21 cellular contexts compared by ENCODE assay signal in genomic region chr18:61982475-61982874, GRCh38.
DNase-seq lines count a peak whose midpoint lies in the region; ATAC-seq and TF ChIP-seq lines count a peak whose summit lies in the region.
"Had no signal": no experiment of that assay in that cellular context is flagged by ENCODE, and none has a peak within 500 bp of the region (broad histone marks: within the 10 kb centered on the region; RNA-seq: fewer than 3 reads in every experiment).

No MANE protein-coding gene starts in this region.

- H3K9ac ChIP-seq in BLaER1 treated with 17β-estradiol and CSF1 and Interleukin-3, amounts not matched to agents 10 nM and 100 nM, result no peak overlapping the region

- H4K20me1 ChIP-seq in BLaER1 treated with 17β-estradiol and CSF1 and Interleukin-3, amounts not matched to agents 10 nM and 100 nM, result no peaks in the 10 kb centered on the region

- peak; percentile 6 for DNase-seq in GM12865 (ENCODE audit: low read depth)
- peak; percentile 29 for DNase-seq in esophagus muscularis mucosa (ENCODE audit: extremely low spot score)
- DNase-seq in activated CD4-positive, alpha-beta memory T cell treated with anti-CD3 and anti-CD28 coated beads, Interleukin-2, amount 10 ng/mL, durations not matched to agents 7 days and 5 days, result no peak
- DNase-seq in effector CD8-positive, alpha-beta T cell (lab: John Stamatoyannopoulos, UW), result no peak
- DNase-seq in GM19240 (ENCODE audit: insufficient read length, low spot score), result no peak
- DNase-seq: DMS 273 treated with DMSO at 0.1 percent for 48 hours, DND-41, NCI-H1105 treated with DMSO at 0.1 percent for 48 hours, NCI-H1694, NCI-H2081 treated with DMSO at 0.1 percent for 48 hours, NCI-H510A, NCI-H774, PC-3, SIG-M5, T-helper 1 cell had no signal

- TF ChIP-seq CTCF in GM12865 (IDR thresholded peaks at IDR 0.05; ENCODE audit: insufficient read depth, low read depth, low read length, missing control alignments) (no peak), esophagus muscularis mucosa (IDR thresholded peaks at IDR 0.05) (no peak)

- CTCF ChIA-PET in activated CD4-positive, alpha-beta memory T cell treated with anti-CD3 and anti-CD28 coated beads, Interleukin-2, amount 10 ng/mL, durations not matched to agents 7 days and 5 days (lab: Charles Lee), result no interaction called here

- H3K27me3 ChIP-seq in BLaER1 treated with 17β-estradiol and CSF1 and Interleukin-3, amounts not matched to agents 10 nM and 100 nM, result peaks cover 0 to 27% (median 0%) of the 10 kb centered on the region in 11 experiments; a peak in 2 of 22 replicates
- no peaks in the 10 kb centered on the region for H3K27me3 ChIP-seq in esophagus muscularis mucosa

- no peaks in the 10 kb centered on the region for H3K36me3 ChIP-seq in BLaER1 treated with 17β-estradiol and CSF1 and Interleukin-3, amounts not matched to agents 10 nM and 100 nM
- no peaks in the 10 kb centered on the region for H3K36me3 ChIP-seq in esophagus muscularis mucosa

- H3K4me3 Mint-ChIP-seq in activated CD4-positive, alpha-beta memory T cell treated with anti-CD3 and anti-CD28 coated beads, Interleukin-2, amount 10 ng/mL, durations not matched to agents 7 days and 5 days, result no peak overlapping the region

- peak; percentile 67 for ATAC-seq in HG03432 (IDR thresholded peaks at IDR 0.05; ENCODE audit: unreplicated experiment)
- no peak for ATAC-seq in HG03039 (IDR thresholded peaks at IDR 0.05; ENCODE audit: unreplicated experiment)
- ATAC-seq: PC-3, SK-N-SH treated with all-trans-retinoic acid at 6 μM for 48 hours had no signal

- TF ChIP-seq POLR2A in esophagus muscularis mucosa (IDR thresholded peaks at IDR 0.05; ENCODE audit: low read depth), result no peak

- H3K4me1 ChIP-seq in BLaER1 treated with 17β-estradiol and CSF1 and Interleukin-3, amounts not matched to agents 10 nM and 100 nM, result peaks cover 6 to 25% (median 13%) of the 10 kb centered on the region in 10 experiments
- peaks cover 0 to 11% (median 4%) of the 10 kb centered on the region in 4 donors for H3K4me1 ChIP-seq in esophagus muscularis mucosa

- H3K9me3 ChIP-seq in BLaER1 treated with 17β-estradiol and CSF1 and Interleukin-3, amounts not matched to agents 10 nM and 100 nM (replicated peaks in 1 of 11), result peaks cover 0 to 5% (median 0%) of the 10 kb centered on the region in 11 experiments; a peak in 2 of 22 replicates
- H3K9me3 ChIP-seq in esophagus muscularis mucosa, result no peaks in the 10 kb centered on the region

- 54% methylated on average over 2 of the region's 2 CpGs for WGBS in esophagus muscularis mucosa

- H3K27ac ChIP-seq in BLaER1 treated with 17β-estradiol and CSF1 and Interleukin-3, amounts not matched to agents 10 nM and 100 nM, result no peak overlapping the region
- H3K27ac ChIP-seq in esophagus muscularis mucosa (replicated peaks in 1 of 4), result no peak overlapping the region
- H3K27ac ChIP-seq: C4-2B, RWPE1 had no signal

- no peak overlapping the region for H3K4me3 ChIP-seq in BLaER1 treated with 17β-estradiol and CSF1 and Interleukin-3, amounts not matched to agents 10 nM and 100 nM
- no peak overlapping the region for H3K4me3 ChIP-seq in GM12865 (ENCODE audit: low read depth, low read length)
- no peak overlapping the region for H3K4me3 ChIP-seq in esophagus muscularis mucosa

- peaks cover 6% of the 10 kb centered on the region for H3K4me1 Mint-ChIP-seq in activated CD4-positive, alpha-beta memory T cell treated with anti-CD3 and anti-CD28 coated beads, Interleukin-2, amount 10 ng/mL, durations not matched to agents 7 days and 5 days

- H3K9me3 Mint-ChIP-seq in activated CD4-positive, alpha-beta memory T cell treated with anti-CD3 and anti-CD28 coated beads, Interleukin-2, amount 10 ng/mL, durations not matched to agents 7 days and 5 days, result no peaks in the 10 kb centered on the region

- TF ChIP-seq EP300 in esophagus muscularis mucosa (IDR thresholded peaks at IDR 0.05), result no peak

- intact Hi-C loops in esophagus muscularis mucosa (cut with DNase I), result no loop called here

- POLR2A ChIA-PET in activated CD4-positive, alpha-beta memory T cell treated with anti-CD3 and anti-CD28 coated beads, Interleukin-2, amount 10 ng/mL, durations not matched to agents 7 days and 5 days (lab: Charles Lee), result no interaction called here

- peak overlapping the region; percentile 2 to 58 (median 41); a peak in 17 of 22 replicates for H3K4me2 ChIP-seq in BLaER1 treated with 17β-estradiol and CSF1 and Interleukin-3, amounts not matched to agents 10 nM and 100 nM

- no peaks in the 10 kb centered on the region for H3K36me3 Mint-ChIP-seq in activated CD4-positive, alpha-beta memory T cell treated with anti-CD3 and anti-CD28 coated beads, Interleukin-2, amount 10 ng/mL, durations not matched to agents 7 days and 5 days (ENCODE audit: low read depth)

- no peaks in the 10 kb centered on the region for H3K27me3 Mint-ChIP-seq in activated CD4-positive, alpha-beta memory T cell treated with anti-CD3 and anti-CD28 coated beads, Interleukin-2, amount 10 ng/mL, durations not matched to agents 7 days and 5 days

- H3K27ac Mint-ChIP-seq in activated CD4-positive, alpha-beta memory T cell treated with anti-CD3 and anti-CD28 coated beads, Interleukin-2, amount 10 ng/mL, durations not matched to agents 7 days and 5 days, result no peak overlapping the region

Comparison
In these comparisons a context has a peak if more than half of its experiments do, and no peak if none do; other contexts are left out.
1. DNase-seq: peak in GM12865 (single experiment) and esophagus muscularis mucosa (single experiment); none in activated CD4-positive, alpha-beta memory T cell treated with anti-CD3 and anti-CD28 coated beads, Interleukin-2, amount 10 ng/mL, durations not matched to agents 7 days and 5 days (single experiment), effector CD8-positive, alpha-beta T cell (single experiment) and GM19240 (single experiment).